ENCODE assay signal across 10 cellular contexts in genomic region chr7:55129409-55130078, GRCh38.
DNase-seq lines count a peak whose midpoint lies in the region; ATAC-seq and TF ChIP-seq lines count a peak whose summit lies in the region.
"Had no signal": no experiment of that assay in that cellular context is flagged by ENCODE, and none has a peak within 500 bp of the region (broad histone marks: within the 10 kb centered on the region; RNA-seq: fewer than 3 reads in every experiment).

No MANE protein-coding gene starts in this region.

- H3K9me3 ChIP-seq in body of pancreas (no peaks in the 10 kb centered on the region), thoracic aorta (no peaks in the 10 kb centered on the region)

- H3K36me3 ChIP-seq in body of pancreas (replicated peaks in 1 of 2; ENCODE audit: insufficient read depth in 1 of 2, low read depth in 2 of 2), result no peaks in the 10 kb centered on the region
- no peaks in the 10 kb centered on the region for H3K36me3 ChIP-seq in thoracic aorta

- no peak for ATAC-seq in body of pancreas
- peak; percentile 44 for ATAC-seq in left colon
- ATAC-seq in thoracic aorta (ENCODE audit: insufficient number of reproducible peaks, low FRiP score, low read depth), result no peak
- ATAC-seq: activated CD8-positive, alpha-beta T cell treated with anti-CD3 and anti-CD28 coated beads for 36 hours; effector memory CD8-positive, alpha-beta T cell had no signal

- TF ChIP-seq POLR2A in body of pancreas (IDR thresholded peaks at IDR 0.05), result no peak

- DNase-seq in M059J (ENCODE audit: low read depth) (peak; percentile 88), body of pancreas (no peak), left colon (no peak), thoracic aorta (ENCODE audit: low spot score) (no peak), GM19240 (ENCODE audit: insufficient read length, low spot score) (no peak), GM13977 (ENCODE audit: low spot score) (no peak), OCI-M2 (lab: John Stamatoyannopoulos, UW; ENCODE audit: unreplicated experiment) (no peak), NCI-H1436 treated with DMSO at 0.1 percent for 48 hours (lab: John Stamatoyannopoulos, UW) (no peak)
- DNase-seq: activated CD8-positive, alpha-beta T cell treated with anti-CD3 and anti-CD28 coated beads for 36 hours; effector memory CD8-positive, alpha-beta T cell had no signal

- intact Hi-C loops in body of pancreas (cut with DNase I), result no loop called here
- intact Hi-C loops in left colon (cut with DNase I, micrococcal nuclease), result no loop called here

- H3K4me3 ChIP-seq in body of pancreas, result no peak overlapping the region
- no peak overlapping the region for H3K4me3 ChIP-seq in thoracic aorta

- no peaks in the 10 kb centered on the region for H3K27me3 ChIP-seq in body of pancreas
- H3K27me3 ChIP-seq in thoracic aorta (replicated peaks; ENCODE audit: insufficient read depth), result no peaks in the 10 kb centered on the region

- no peak for TF ChIP-seq CTCF in body of pancreas (IDR thresholded peaks at IDR 0.05)
- TF ChIP-seq CTCF in thoracic aorta (IDR thresholded peaks at IDR 0.05), result no peak
- TF ChIP-seq CTCF in GM13977 (IDR thresholded peaks at IDR 0.05; ENCODE audit: extremely low read depth, insufficient read depth, missing control alignments), result no peak

- H3K27ac ChIP-seq in body of pancreas, result peak overlapping the region in 3 of 4 donors; percentile 39 to 50 (median 43)
- H3K27ac ChIP-seq in thoracic aorta, result peak overlapping the region; percentile 89 to 96

- H3K4me1 ChIP-seq in body of pancreas (peaks cover 25% of the 10 kb centered on the region), thoracic aorta (ENCODE audit: control insufficient read depth in 1 of 2, low read depth in 2 of 2) (peaks cover 62 to 90% of the 10 kb centered on the region in 2 donors)

- 90 to 93% methylated on average over 4 of the region's 4 CpGs for WGBS in body of pancreas, 2 donors

- in situ Hi-C loops in GM13977 (cut with MboI; ENCODE audit: low pct_unique_long_range_greater_than_20kb, low sequenced_read_pairs, unreplicated experiment), result no loop called here
